In genomic region chr1:62783736-62784508, GRCh38 we compare ENCODE assay signal across 8 cellular contexts. TPM values are rescaled to one million over a fixed set of nuclear protein-coding genes. Genes with fewer than 3 reads are reported as not detected.
DNase-seq lines count a peak whose midpoint lies in the region; ATAC-seq and TF ChIP-seq lines count a peak whose summit lies in the region.

Gene ATG4C, plus strand, starts transcription at chr1:62784132. Its CDS starts 19,655 bp downstream, at chr1:62803787.

- H3K9me3 ChIP-seq in left ventricle myocardium inferior (replicated peaks) = no peaks in the 10 kb centered on the region

- DNase-seq in GM13976 (ENCODE audit: low spot score) (peak; percentile 93), NCI-H1436 treated with DMSO at 0.1 percent for 48 hours (lab: John Stamatoyannopoulos, UW) (peak; percentile 81), T follicular helper cell (ENCODE audit: low read depth) (peak; percentile 93), amniotic stem cell (lab: John Stamatoyannopoulos, UW) (peak; percentile 93), left ventricle myocardium inferior (peak; percentile 94), progenitor cell of endocrine pancreas (ENCODE audit: low spot score, unreplicated experiment) (peak; percentile 74), ureter (ENCODE audit: low spot score) (peak; percentile 96)

- intact Hi-C loops in left ventricle myocardium inferior (cut with micrococcal nuclease) = no loop called here

- no peaks in the 10 kb centered on the region for H3K27me3 ChIP-seq in left ventricle myocardium inferior (ENCODE audit: low read depth)

- no peaks in the 10 kb centered on the region for H3K9me3 Mint-ChIP-seq in progenitor cell of endocrine pancreas (ENCODE audit: low read depth)

- TF ChIP-seq CTCF in GM13976 (IDR thresholded peaks at IDR 0.05; ENCODE audit: borderline replicate concordance, control extremely low read depth, extremely low read depth, insufficient read depth, missing control alignments) = no peak
- TF ChIP-seq CTCF in left ventricle myocardium inferior (IDR thresholded peaks at IDR 0.05; ENCODE audit: borderline replicate concordance) = no peak
- TF ChIP-seq CTCF in progenitor cell of endocrine pancreas (IDR thresholded peaks at IDR 0.05; ENCODE audit: unreplicated experiment) = no peak

- H3K4me3 ChIP-seq in left ventricle myocardium inferior = peak within 1 kb of the TSS; percentile 84

- ATAC-seq in HG02852 (IDR thresholded peaks at IDR 0.05; ENCODE audit: unreplicated experiment) = peak; percentile 96

- H3K27ac ChIP-seq in left ventricle myocardium inferior (replicated peaks) = peak within 1 kb of the TSS; percentile 99

- H3K36me3 Mint-ChIP-seq in progenitor cell of endocrine pancreas (ENCODE audit: insufficient read depth) = no peaks in the 10 kb centered on the region

- H3K4me1 Mint-ChIP-seq in progenitor cell of endocrine pancreas (ENCODE audit: low read depth) = peaks cover 2% of the 10 kb centered on the region

- H3K4me1 ChIP-seq in left ventricle myocardium inferior = peaks cover 42% of the 10 kb centered on the region

- in situ Hi-C loops in GM13976 (cut with MboI; ENCODE audit: low sequenced_read_pairs, unreplicated experiment) = no loop called here

- no peak within 1 kb of the TSS for H3K4me3 Mint-ChIP-seq in progenitor cell of endocrine pancreas (ENCODE audit: low read depth)

- H3K36me3 ChIP-seq in left ventricle myocardium inferior = no peaks in the 10 kb centered on the region

- H3K27ac Mint-ChIP-seq in progenitor cell of endocrine pancreas = no peak within 1 kb of the TSS

- H3K27me3 Mint-ChIP-seq in progenitor cell of endocrine pancreas = peaks cover 3% of the 10 kb centered on the region

RNA-seq across cellular contexts. Expression of gene ATG4C, which starts in this region (rescaled TPM):
- total RNA-seq in left ventricle myocardium inferior = 10.9 TPM
- total RNA-seq in progenitor cell of endocrine pancreas = 13.0 and 13.2 TPM in 2 replicates
- total RNA-seq in ureter = 6.5 TPM

Comparison
In these comparisons a context has a peak if more than half of its experiments do, and no peak if none do; other contexts are left out.
1. Peak in every context shown above with its lines: DNase-seq, ATAC-seq, H3K4me3 ChIP-seq and H3K27ac ChIP-seq.